In genomic region chr11:126965331-126965730, GRCh38 we compare ENCODE assay signal across 12 cellular contexts. TPM values are rescaled to one million over a fixed set of nuclear protein-coding genes. Genes with fewer than 3 reads are reported as not detected.
"Had no signal": no experiment of that assay in that cellular context is flagged by ENCODE, and none has a peak within 500 bp of the region (broad histone marks: within the 10 kb centered on the region; RNA-seq: fewer than 3 reads in every experiment).

No MANE protein-coding gene starts in this region.

- H3K4me1 ChIP-seq: HAP-1 had no signal

- FAIRE-seq: H1, H54 had no signal

- H3K4me2 ChIP-seq: GM23338 had no signal

- H3K36me3 ChIP-seq: HAP-1 had no signal

- H2AFZ ChIP-seq: GM23248, GM23338 had no signal

- H3K4me3 ChIP-seq: GM23248, GM23338, HAP-1 had no signal

- H3K9me3 ChIP-seq: HAP-1 had no signal

- H3K27ac ChIP-seq: GM23248 had no signal

- DNase-seq: GM23248, GOT3, H7, H9, HCEC 1CT, HFFc6 had no signal

- ATAC-seq: GM23338, HCT116 had no signal

- H3K9ac ChIP-seq: GM23248 had no signal

RNA-seq across cellular contexts. Expression of gene KIRREL3, which starts 35.2 kb away (rescaled TPM):
- total RNA-seq: H4 had no signal
